In genomic region chr6:153832543-153832942, GRCh38 we compare ENCODE assay signal across 25 cellular contexts.
DNase-seq lines count a peak whose midpoint lies in the region; ATAC-seq, FAIRE-seq and TF ChIP-seq lines count a peak whose summit lies in the region.
"Had no signal": no experiment of that assay in that cellular context is flagged by ENCODE, and none has a peak within 500 bp of the region (broad histone marks: within the 10 kb centered on the region; RNA-seq: fewer than 3 reads in every experiment).

No MANE protein-coding gene starts in this region.

- H2AFZ ChIP-seq in GM23338 (no peak overlapping the region), K562 (ENCODE audit: low read depth, low read length) (no peak overlapping the region), trophoblast cell (ENCODE audit: insufficient read depth, low read length, poor library complexity) (no peak overlapping the region)

- peaks cover 9% of the 10 kb centered on the region; the same call in 2 of the 3 replicates for H3K36me3 Mint-ChIP-seq in GM23338 (ENCODE audit: low read depth)
- no peaks in the 10 kb centered on the region for H3K36me3 Mint-ChIP-seq in stimulated activated memory B cell treated with anti-CD40 and anti-IgM and Interleukin-4, amounts not matched to agents 10 μg/mL and 1 μg/mL and 100 μg/mL, for 72 hours
- H3K36me3 Mint-ChIP-seq: CD4-positive, CD25-positive, alpha-beta regulatory T cell; CD8-positive, alpha-beta memory T cell; IgD-negative memory B cell had no signal

- no peak for TF ChIP-seq POLR2A in K562 (conservative IDR thresholded peaks at IDR 0.05)
- TF ChIP-seq POLR2A in spleen (IDR thresholded peaks at IDR 0.05), result no peak

- no peak for TF ChIP-seq EP300 in K562 (IDR thresholded peaks at IDR 0.05; ENCODE audit: low read length)

- no peaks in the 10 kb centered on the region for H3K79me1 ChIP-seq in trophoblast cell (ENCODE audit: low read length)

- no peak overlapping the region for H2AK5ac ChIP-seq in trophoblast cell (ENCODE audit: low read length)

- TF ChIP-seq CTCF in GM23338 (conservative IDR thresholded peaks at IDR 0.05; ENCODE audit: low read depth in 2 of 2) (no peak), K562 (IDR thresholded peaks at IDR 0.05 in 2 of 3, conservative IDR thresholded peaks at IDR 0.05 in 1 of 3; ENCODE audit: insufficient read depth in 2 of 3, low read depth in 1 of 3, low read length in 3 of 3) (no peak), spleen (IDR thresholded peaks at IDR 0.05 in 8 of 11, conservative IDR thresholded peaks at IDR 0.05 in 3 of 11) (no peak), tibial artery (IDR thresholded peaks at IDR 0.05) (no peak)

- no peaks in the 10 kb centered on the region for H3K9me1 ChIP-seq in K562 (ENCODE audit: control insufficient read depth, insufficient read depth, low read length)

- H3K27me3 Mint-ChIP-seq in GM23338 (ENCODE audit: insufficient read depth, low read depth, poor library complexity), result peaks cover 2% of the 10 kb centered on the region
- no peaks in the 10 kb centered on the region for H3K27me3 Mint-ChIP-seq in stimulated activated memory B cell treated with anti-CD40 and anti-IgM and Interleukin-4, amounts not matched to agents 10 μg/mL and 1 μg/mL and 100 μg/mL, for 72 hours
- H3K27me3 Mint-ChIP-seq: CD4-positive, CD25-positive, alpha-beta regulatory T cell; IgD-negative memory B cell had no signal

- no peak overlapping the region for H2BK120ac ChIP-seq in trophoblast cell (ENCODE audit: insufficient read depth, low read length, poor library complexity)

- H3K4me1 ChIP-seq in GM23338 (ENCODE audit: insufficient read depth), result peaks cover 55% of the 10 kb centered on the region
- no peaks in the 10 kb centered on the region for H3K4me1 ChIP-seq in K562 (replicated peaks in 1 of 2; ENCODE audit: control insufficient read depth in 2 of 2, insufficient read depth in 2 of 2, low read length in 2 of 2)
- H3K4me1 ChIP-seq in trophoblast cell (ENCODE audit: control insufficient read depth in 1 of 2, insufficient read depth in 2 of 2, low read length in 2 of 2), result no peaks in the 10 kb centered on the region
- H3K4me1 ChIP-seq in spleen, result no peaks in the 10 kb centered on the region
- H3K4me1 ChIP-seq in tibial artery, result no peaks in the 10 kb centered on the region
- H3K4me1 ChIP-seq: BE2C had no signal

- H3K9me3 ChIP-seq in K562 (replicated peaks; ENCODE audit: control insufficient read depth, insufficient read depth, low read depth, low read length), result peaks cover 6% of the 10 kb centered on the region
- peaks cover 3% of the 10 kb centered on the region for H3K9me3 ChIP-seq in trophoblast cell (ENCODE audit: insufficient read depth, low read depth, low read length)
- H3K9me3 ChIP-seq in spleen, result no peaks in the 10 kb centered on the region
- no peaks in the 10 kb centered on the region for H3K9me3 ChIP-seq in tibial artery
- H3K9me3 ChIP-seq: BE2C had no signal

- H2BK12ac ChIP-seq in trophoblast cell (ENCODE audit: low read length), result no peak overlapping the region

- no peak overlapping the region for H3K4me3 ChIP-seq in GM23338
- H3K4me3 ChIP-seq in K562, result no peak overlapping the region
- no peak overlapping the region for H3K4me3 ChIP-seq in trophoblast cell (ENCODE audit: low read depth, low read length)
- H3K4me3 ChIP-seq in spleen, result no peak overlapping the region
- no peak overlapping the region for H3K4me3 ChIP-seq in tibial artery
- H3K4me3 ChIP-seq: GM12878 had no signal

- 0 out of 2 replicates have a peak overlapping the region, but pooled peaks have one; percentile 26 for H3K4me2 ChIP-seq in GM23338
- H3K4me2 ChIP-seq in K562 (ENCODE audit: insufficient read depth, low read length), result no peak overlapping the region
- H3K4me2 ChIP-seq in trophoblast cell (ENCODE audit: low read length), result no peak overlapping the region

- H3K36me3 ChIP-seq in GM23338 (ENCODE audit: insufficient read depth) (no peaks in the 10 kb centered on the region), K562 (ENCODE audit: control insufficient read depth, insufficient read depth, low read length) (no peaks in the 10 kb centered on the region), trophoblast cell (ENCODE audit: control insufficient read depth in 1 of 2, insufficient read depth in 2 of 2, low read length in 2 of 2) (no peaks in the 10 kb centered on the region), spleen (no peaks in the 10 kb centered on the region), tibial artery (no peaks in the 10 kb centered on the region)
- H3K36me3 ChIP-seq: BE2C had no signal

- H3K27me3 ChIP-seq in GM23338 (ENCODE audit: insufficient read depth) (no peaks in the 10 kb centered on the region), K562 (ENCODE audit: control insufficient read depth in 2 of 2, insufficient read depth in 2 of 2, low read length in 2 of 2) (no peaks in the 10 kb centered on the region), trophoblast cell (ENCODE audit: insufficient read depth, low read length) (no peaks in the 10 kb centered on the region), spleen (replicated peaks in 1 of 7) (no peaks in the 10 kb centered on the region), tibial artery (no peaks in the 10 kb centered on the region)
- H3K27me3 ChIP-seq: BE2C had no signal

- H3K27ac ChIP-seq in GM23338 (ENCODE audit: low read depth) (no peak overlapping the region), K562 (ENCODE audit: extremely low read depth, low read depth, low read length) (no peak overlapping the region), trophoblast cell (ENCODE audit: low read depth, low read length) (no peak overlapping the region), spleen (no peak overlapping the region), tibial artery (no peak overlapping the region)
- H3K27ac ChIP-seq: HL-60 had no signal

- no peak overlapping the region for H3K4ac ChIP-seq in trophoblast cell (ENCODE audit: low read depth, low read length)

- in situ Hi-C loops in K562 (cut with MboI), result no loop called here

- H4K8ac ChIP-seq in trophoblast cell (ENCODE audit: low read depth, low read length), result no peak overlapping the region

- 0 out of 3 replicates have a peak, but pooled peaks cover 4% of the 10 kb centered on the region for H3K9me3 Mint-ChIP-seq in GM23338
- H3K9me3 Mint-ChIP-seq in stimulated activated memory B cell treated with anti-CD40 and anti-IgM and Interleukin-4, amounts not matched to agents 10 μg/mL and 1 μg/mL and 100 μg/mL, for 72 hours, result peaks cover 8% of the 10 kb centered on the region
- H3K9me3 Mint-ChIP-seq: CD8-positive, alpha-beta memory T cell had no signal

- POLR2A ChIA-PET in K562 (lab: Yijun Ruan, JAX), result no interaction called here

- H2BK5ac ChIP-seq in trophoblast cell (ENCODE audit: low read depth, low read length, poor library complexity), result no peak overlapping the region

- H3K23ac ChIP-seq in trophoblast cell (ENCODE audit: low read length), result peak overlapping the region; percentile 15

- WGBS in K562 (ENCODE audit: insufficient coverage, low coverage, missing lambda C conversion rate), result 2% methylated on average over 9 of the region's 9 CpGs
- no CpG with 5 or more reads among the region's 9 CpGs for WGBS in trophoblast cell (ENCODE audit: extremely low coverage, insufficient coverage, insufficient read length)
- WGBS in spleen, 5 donors, result 86 to 96% (median 93%) methylated on average over 9 of the region's 9 CpGs

- no peaks in the 10 kb centered on the region for H3K9me2 ChIP-seq in GM23338 (ENCODE audit: insufficient read depth)

- H3K4me1 Mint-ChIP-seq in GM23338, result peaks cover 51% of the 10 kb centered on the region
- H3K4me1 Mint-ChIP-seq in stimulated activated memory B cell treated with anti-CD40 and anti-IgM and Interleukin-4, amounts not matched to agents 10 μg/mL and 1 μg/mL and 100 μg/mL, for 72 hours, result no peaks in the 10 kb centered on the region
- H3K4me1 Mint-ChIP-seq: CD4-positive, CD25-positive, alpha-beta regulatory T cell; CD8-positive, alpha-beta memory T cell; IgD-negative memory B cell had no signal

- H3F3A ChIP-seq in GM23338 (replicated peaks; ENCODE audit: low read depth), result no peaks in the 10 kb centered on the region

- H4K12ac ChIP-seq in trophoblast cell (ENCODE audit: low read depth, low read length), result no peak overlapping the region

- H3K4me3 Mint-ChIP-seq in GM23338, result no peak overlapping the region; the same call in 2 of the 3 replicates
- H3K4me3 Mint-ChIP-seq in stimulated activated memory B cell treated with anti-CD40 and anti-IgM and Interleukin-4, amounts not matched to agents 10 μg/mL and 1 μg/mL and 100 μg/mL, for 72 hours, result no peak overlapping the region
- H3K4me3 Mint-ChIP-seq: CD4-positive, CD25-positive, alpha-beta regulatory T cell; CD8-positive, alpha-beta memory T cell; IgD-negative memory B cell had no signal

- H3K9ac ChIP-seq in K562 (ENCODE audit: insufficient read depth in 1 of 2, low read depth in 2 of 2, low read length in 2 of 2) (no peak overlapping the region), trophoblast cell (ENCODE audit: low read length) (no peak overlapping the region)

- no peaks in the 10 kb centered on the region for H3K79me2 ChIP-seq in GM23338 (replicated peaks; ENCODE audit: insufficient read depth)
- H3K79me2 ChIP-seq in K562 (ENCODE audit: control insufficient read depth, insufficient read depth, low read length), result no peaks in the 10 kb centered on the region
- no peaks in the 10 kb centered on the region for H3K79me2 ChIP-seq in trophoblast cell (ENCODE audit: control insufficient read depth, insufficient read depth, low read length, poor library complexity)

- BruUV-seq in K562 (replicated peaks; lab: Mats Ljungman, UMichigan), result no TSS peak

- intact Hi-C loops in K562 (cut with micrococcal nuclease), result no loop called here
- intact Hi-C loops in spleen (cut with DNase I; ENCODE audit: low total_unique reads), result no loop called here
- intact Hi-C loops in tibial artery (cut with DNase I; ENCODE audit: low total_unique reads), result no loop called here

- H4K91ac ChIP-seq in trophoblast cell (ENCODE audit: low read depth, low read length), result no peak overlapping the region

- no peak overlapping the region for H3K27ac Mint-ChIP-seq in GM23338
- no peak overlapping the region for H3K27ac Mint-ChIP-seq in stimulated activated memory B cell treated with anti-CD40 and anti-IgM and Interleukin-4, amounts not matched to agents 10 μg/mL and 1 μg/mL and 100 μg/mL, for 72 hours
- H3K27ac Mint-ChIP-seq: CD4-positive, CD25-positive, alpha-beta regulatory T cell; CD8-positive, alpha-beta memory T cell; IgD-negative memory B cell had no signal

- DNase-seq in GM23338 (ENCODE audit: low spot score) (no peak), K562 (ENCODE audit: extremely low read depth in 1 of 4, low spot score in 3 of 4) (no peak), fibroblast of gingiva (ENCODE audit: low read depth) (peak; percentile 2), trophoblast cell (no peak), spleen (no peak), tibial artery (no peak)
- no peak for DNase-seq in stimulated activated naive CD4-positive, alpha-beta T cell treated with Interleukin-2 at 50 U/mL for 16 hours (lab: John Stamatoyannopoulos, UW)
- DNase-seq: ACHN; BE2C; C1 segment of cervical spinal cord; CD4-positive, CD25-positive, alpha-beta regulatory T cell; CD8-positive, alpha-beta memory T cell; COR-L47; DMS 273 treated with DMSO at 0.1 percent for 48 hours; DMS53; DND-41; EL; HCEC 1CT; KG1 had no signal

- H4K20me1 ChIP-seq in GM23338 (replicated peaks; ENCODE audit: insufficient read depth) (no peaks in the 10 kb centered on the region), K562 (replicated peaks; ENCODE audit: control insufficient read depth, insufficient read depth, low read length) (no peaks in the 10 kb centered on the region)

- no peak overlapping the region for H3K14ac ChIP-seq in trophoblast cell (ENCODE audit: low read length)

- FAIRE-seq in K562 (lab: Jason Lieb, UNC), result no peak
- FAIRE-seq: A204.1, GM12878, GM18507 had no signal

- H3K18ac ChIP-seq in trophoblast cell (ENCODE audit: low read length), result no peak overlapping the region

- CTCF ChIA-PET in K562 (lab: Yijun Ruan, JAX; ENCODE audit: low intra/inter-chr PET ratio), result no interaction called here

- no peak for TF ChIP-seq RAD21 in K562 (CRISPR knock-in tag; conservative IDR thresholded peaks at IDR 0.05 in 1 of 2, IDR thresholded peaks at IDR 0.05 in 1 of 2)

- ATAC-seq in GM23338 (no peak), K562 (no peak)
- no peak for ATAC-seq in stimulated activated memory B cell treated with anti-CD40 and anti-IgM and Interleukin-4, amounts not matched to agents 10 μg/mL and 1 μg/mL and 100 μg/mL, for 72 hours
- ATAC-seq: GM12878 had no signal
